ENCODE assay signal across 28 cellular contexts in the genomic region with DNA sequence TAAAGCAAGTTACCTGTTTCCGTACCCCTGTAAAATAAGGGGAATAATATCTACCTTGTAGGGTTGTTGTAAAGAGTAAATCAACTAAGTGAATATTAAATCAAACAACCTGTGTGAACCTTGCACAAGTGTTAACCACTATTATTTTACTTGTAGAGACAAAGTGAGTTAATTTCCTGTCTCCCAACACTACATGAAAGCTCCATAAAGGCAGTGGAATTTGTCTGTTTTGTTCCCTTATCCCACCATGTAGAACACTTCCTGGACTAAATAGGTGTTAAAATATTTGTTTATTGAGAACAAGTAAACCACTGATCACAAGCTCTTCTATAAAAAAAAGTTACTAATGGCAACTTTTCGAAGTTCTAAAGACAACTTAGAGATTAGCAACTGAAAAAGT. TPM values are rescaled to one million over a fixed set of nuclear protein-coding genes. Genes with fewer than 3 reads are reported as not detected.
DNase-seq lines count a peak whose midpoint lies in the region; ATAC-seq, FAIRE-seq and TF ChIP-seq lines count a peak whose summit lies in the region.
"Had no signal": no experiment of that assay in that cellular context is flagged by ENCODE, and none has a peak within 500 bp of the region (broad histone marks: within the 10 kb centered on the region; RNA-seq: fewer than 3 reads in every experiment).

No MANE protein-coding gene starts in this region.

- no peak overlapping the region for H3K9ac ChIP-seq in HUES6 (ENCODE audit: low read length)
- H3K9ac ChIP-seq in neural progenitor cell = no peak overlapping the region

- H3K4me1 Mint-ChIP-seq in CD8-positive, alpha-beta T cell (ENCODE audit: low read depth) = peaks cover 78% of the 10 kb centered on the region
- peaks cover 30% of the 10 kb centered on the region for H3K4me1 Mint-ChIP-seq in neural progenitor cell

- H3K36me3 ChIP-seq in CD8-positive, alpha-beta T cell (ENCODE audit: insufficient read depth, low read length) = no peaks in the 10 kb centered on the region
- no peaks in the 10 kb centered on the region for H3K36me3 ChIP-seq in HUES6 (ENCODE audit: control insufficient read depth, insufficient read depth, low read length)
- H3K36me3 ChIP-seq in bronchial epithelial cell (ENCODE audit: control insufficient read depth, insufficient read depth, low read length) = no peaks in the 10 kb centered on the region
- H3K36me3 ChIP-seq in neural progenitor cell = no peaks in the 10 kb centered on the region
- no peaks in the 10 kb centered on the region for H3K36me3 ChIP-seq in thyroid gland

- H3K79me2 ChIP-seq in neural progenitor cell (ENCODE audit: low read depth) = peaks cover 82% of the 10 kb centered on the region

- WGBS in thyroid gland, 2 donors = 72 to 76% methylated on average over 2 of the region's 2 CpGs

- intact Hi-C loops in CD8-positive, alpha-beta T cell (cut with DNase I, micrococcal nuclease) = loop anchor here (5.0 to 10.0 kb wide), 7 partner anchors 188 to 892 kb away; a partner anchor contains a TSS
- intact Hi-C loops in thyroid gland (cut with DNase I) = no loop called here

- no peak for DNase-seq in CD8-positive, alpha-beta T cell
- DNase-seq in bronchial epithelial cell (ENCODE audit: low read depth) (peak; percentile 39), neural progenitor cell (ENCODE audit: low spot score) (no peak), NK-92 (lab: John Stamatoyannopoulos, UW; ENCODE audit: unreplicated experiment) (no peak), NCI-H1092 treated with DMSO at 0.1 percent for 48 hours (lab: John Stamatoyannopoulos, UW) (no peak), medulla oblongata (ENCODE audit: extremely low spot score) (no peak), thyroid gland (no peak)
- DNase-seq: ACHN; activated CD8-positive, alpha-beta T cell treated with anti-CD3 and anti-CD28 coated beads, Interleukin-2, amount 10 ng/mL, durations not matched to agents 7 days and 5 days; activated T-cell treated with anti-CD3 and anti-CD28 coated beads, Interleukin-2, amount 50 U/mL, for 24 hours; amniotic stem cell; Calu3; dorsolateral prefrontal cortex; HFFc6; left colon; MM.1S; naive B cell; NCI-H1436 treated with DMSO at 0.1 percent for 48 hours; NCI-H524; occipital lobe; retina; stimulated activated CD4-positive, alpha-beta T cell treated with anti-CD3 and anti-CD28 coated beads, Interleukin-4, amount 100 ng/mL, for 24 hours; stimulated activated naive B cell treated with anti-CD40 and anti-IgM and Interleukin-4, amounts not matched to agents 10 μg/mL and 1 μg/mL and 100 μg/mL, for 72 hours; T-helper 1 cell had no signal

- H3K4me2 ChIP-seq in neural progenitor cell = peak overlapping the region; percentile 86

- H3K9me3 ChIP-seq in CD8-positive, alpha-beta T cell (ENCODE audit: low read length) = no peaks in the 10 kb centered on the region
- H3K9me3 ChIP-seq in HUES6 (ENCODE audit: control insufficient read depth, insufficient read depth, low read depth, low read length) = no peaks in the 10 kb centered on the region
- H3K9me3 ChIP-seq in neural progenitor cell (ENCODE audit: low read depth) = no peaks in the 10 kb centered on the region
- no peaks in the 10 kb centered on the region for H3K9me3 ChIP-seq in thyroid gland

- no peaks in the 10 kb centered on the region for H3K27me3 Mint-ChIP-seq in CD8-positive, alpha-beta T cell (ENCODE audit: low read depth)
- H3K27me3 Mint-ChIP-seq in neural progenitor cell (ENCODE audit: insufficient read depth, low read depth) = peaks cover 2% of the 10 kb centered on the region
- H3K27me3 Mint-ChIP-seq: activated T-cell treated with anti-CD3 and anti-CD28 coated beads, Interleukin-2, amount 50 U/mL, for 24 hours; central memory CD8-positive, alpha-beta T cell; naive B cell; stimulated activated naive B cell treated with anti-CD40 and anti-IgM and Interleukin-4, amounts not matched to agents 10 μg/mL and 1 μg/mL and 100 μg/mL, for 72 hours had no signal

- FAIRE-seq in bronchial epithelial cell (lab: Jason Lieb, UNC) = no peak
- FAIRE-seq: RCC 7860 had no signal

- H3K27ac ChIP-seq in CD8-positive, alpha-beta T cell (ENCODE audit: low read depth, low read length) = no peak overlapping the region
- H3K27ac ChIP-seq in HUES6 (ENCODE audit: low read depth, low read length) (no peak overlapping the region), neural progenitor cell (no peak overlapping the region), thyroid gland (peak overlapping the region in 1 of 3 donors; percentile 17)

- H3K9me3 Mint-ChIP-seq in CD8-positive, alpha-beta T cell = no peaks in the 10 kb centered on the region
- H3K9me3 Mint-ChIP-seq in neural progenitor cell = peaks cover 9% of the 10 kb centered on the region
- H3K9me3 Mint-ChIP-seq: central memory CD8-positive, alpha-beta T cell; HFFc6; stimulated activated naive B cell treated with anti-CD40 and anti-IgM and Interleukin-4, amounts not matched to agents 10 μg/mL and 1 μg/mL and 100 μg/mL, for 72 hours had no signal

- H3K4me3 ChIP-seq in CD8-positive, alpha-beta T cell (ENCODE audit: low read depth, low read length) = no peak overlapping the region
- 0 out of 2 replicates have a peak overlapping the region, but pooled peaks have one; percentile 5 for H3K4me3 ChIP-seq in HUES6 (ENCODE audit: low read depth, low read length)
- no peak overlapping the region for H3K4me3 ChIP-seq in bronchial epithelial cell (ENCODE audit: low read depth, low read length)
- no peak overlapping the region for H3K4me3 ChIP-seq in neural progenitor cell
- H3K4me3 ChIP-seq in thyroid gland (replicated peaks in 1 of 3) = no peak overlapping the region

- CTCF ChIA-PET in CD8-positive, alpha-beta T cell (lab: Charles Lee) = no interaction called here

- ATAC-seq in CD8-positive, alpha-beta T cell = no peak
- ATAC-seq: activated CD4-positive, CD25-positive, alpha-beta regulatory T cell treated with anti-CD3 and anti-CD28 coated beads, Interleukin-2, amount 50 U/mL, for 24 hours; activated CD8-positive, alpha-beta T cell treated with anti-CD3 and anti-CD28 coated beads, Interleukin-2, amount 10 ng/mL, durations not matched to agents 7 days and 5 days; left colon; stimulated activated naive B cell treated with anti-CD40 and anti-IgM and Interleukin-4, amounts not matched to agents 10 μg/mL and 1 μg/mL and 100 μg/mL, for 72 hours had no signal

- POLR2A ChIA-PET in CD8-positive, alpha-beta T cell (lab: Charles Lee) = no interaction called here

- H3K4me3 Mint-ChIP-seq in CD8-positive, alpha-beta T cell = peak overlapping the region; percentile 6
- no peak overlapping the region for H3K4me3 Mint-ChIP-seq in neural progenitor cell
- H3K4me3 Mint-ChIP-seq: HFFc6 had no signal

- peaks cover 34% of the 10 kb centered on the region for H3K4me1 ChIP-seq in CD8-positive, alpha-beta T cell (ENCODE audit: insufficient read depth, low read length)
- H3K4me1 ChIP-seq in HUES6 (ENCODE audit: control insufficient read depth, insufficient read depth, low read length) (peaks cover 34% of the 10 kb centered on the region), neural progenitor cell (peaks cover 35% of the 10 kb centered on the region), thyroid gland (peaks cover 20 to 21% of the 10 kb centered on the region in 2 donors)

- no peaks in the 10 kb centered on the region for H3K27me3 ChIP-seq in CD8-positive, alpha-beta T cell (ENCODE audit: insufficient read depth, low read length)
- no peaks in the 10 kb centered on the region for H3K27me3 ChIP-seq in HUES6 (ENCODE audit: control insufficient read depth, insufficient read depth, low read length)
- no peaks in the 10 kb centered on the region for H3K27me3 ChIP-seq in bronchial epithelial cell (ENCODE audit: control insufficient read depth, insufficient read depth, low read length)
- no peaks in the 10 kb centered on the region for H3K27me3 ChIP-seq in neural progenitor cell
- H3K27me3 ChIP-seq in thyroid gland = no peaks in the 10 kb centered on the region
- H3K27me3 ChIP-seq: dorsolateral prefrontal cortex had no signal

- H4K20me1 ChIP-seq in neural progenitor cell (ENCODE audit: low read depth) = peaks cover 73% of the 10 kb centered on the region

- no peak overlapping the region for H3K27ac Mint-ChIP-seq in CD8-positive, alpha-beta T cell
- H3K27ac Mint-ChIP-seq in neural progenitor cell = no peak overlapping the region
- H3K27ac Mint-ChIP-seq: activated CD8-positive, alpha-beta T cell treated with anti-CD3 and anti-CD28 coated beads, Interleukin-2, amount 10 ng/mL, durations not matched to agents 7 days and 5 days; activated T-cell treated with anti-CD3 and anti-CD28 coated beads, Interleukin-2, amount 50 U/mL, for 24 hours; HFFc6; stimulated activated naive B cell treated with anti-CD40 and anti-IgM and Interleukin-4, amounts not matched to agents 10 μg/mL and 1 μg/mL and 100 μg/mL, for 72 hours had no signal

- H3K36me3 Mint-ChIP-seq in CD8-positive, alpha-beta T cell = peaks cover 13% of the 10 kb centered on the region
- H3K36me3 Mint-ChIP-seq in neural progenitor cell = peaks cover 18% of the 10 kb centered on the region

- no peak overlapping the region for H2AFZ ChIP-seq in neural progenitor cell (replicated peaks)

- TF ChIP-seq POLR2A in thyroid gland (IDR thresholded peaks at IDR 0.05) = no peak

- H3F3A ChIP-seq in neural progenitor cell (ENCODE audit: low read depth) = no peaks in the 10 kb centered on the region

- no peak for TF ChIP-seq CTCF in CD8-positive, alpha-beta T cell (IDR thresholded peaks at IDR 0.05)
- no peak for TF ChIP-seq CTCF in bronchial epithelial cell (IDR thresholded peaks at IDR 0.05; ENCODE audit: insufficient read depth, low read length, severe bottlenecking)
- TF ChIP-seq CTCF in neural progenitor cell (IDR thresholded peaks at IDR 0.05) = no peak
- no peak for TF ChIP-seq CTCF in thyroid gland (IDR thresholded peaks at IDR 0.05)

RNA-seq across cellular contexts. Expression of a gene that starts 3.3 kb away (rescaled TPM):
- total RNA-seq in CD8-positive, alpha-beta T cell = 10 to 100 TPM; 18.8 to 24.1 TPM
- total RNA-seq in bronchial epithelial cell (66.6 and 77.7 TPM in 2 replicates), neural progenitor cell (ENCODE audit: low replicate concordance) (74.4 and 129 TPM in 2 replicates), thyroid gland (10 to 100 TPM; 64.4 to 79.4 (median 71.0) TPM)
